1 cellular context compared by ENCODE assay signal in the genomic region with DNA sequence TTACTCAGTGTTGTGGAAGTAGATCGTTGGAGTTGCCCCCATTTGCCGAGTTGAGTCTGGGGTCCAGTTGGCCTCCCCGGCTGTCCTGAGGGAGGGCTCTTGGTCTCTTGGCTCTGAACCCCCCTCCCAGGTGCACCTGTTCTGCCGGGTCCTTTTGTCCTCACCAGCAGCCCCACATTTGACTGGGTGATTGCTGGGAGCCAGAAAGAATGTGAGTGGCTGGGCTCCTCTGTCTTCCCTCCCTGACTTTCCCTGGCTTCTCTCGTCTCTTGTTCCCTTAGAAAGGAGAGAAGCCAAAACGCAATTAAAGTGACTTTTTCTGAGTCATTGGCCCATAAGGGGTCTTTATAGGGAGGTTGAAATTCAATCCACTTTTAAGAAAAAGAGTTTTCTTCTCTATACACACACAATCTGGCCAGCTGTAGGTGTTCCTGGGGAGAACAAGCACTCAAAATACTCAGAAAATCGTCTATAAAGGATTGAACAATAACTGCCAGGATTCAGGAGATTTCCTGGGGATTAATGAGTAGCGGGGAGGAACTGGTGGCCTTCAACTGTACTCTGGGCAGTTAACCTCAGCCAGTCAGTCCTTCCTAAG.
TF ChIP-seq lines count a peak whose summit lies in the region.

No MANE protein-coding gene starts in this region.

TF ChIP-seq in GM23338, 12 proteins besides CTCF, POLR2A, EP300 and RAD21 (continued from another document):
- TF ChIP-seq, protein P1, sequence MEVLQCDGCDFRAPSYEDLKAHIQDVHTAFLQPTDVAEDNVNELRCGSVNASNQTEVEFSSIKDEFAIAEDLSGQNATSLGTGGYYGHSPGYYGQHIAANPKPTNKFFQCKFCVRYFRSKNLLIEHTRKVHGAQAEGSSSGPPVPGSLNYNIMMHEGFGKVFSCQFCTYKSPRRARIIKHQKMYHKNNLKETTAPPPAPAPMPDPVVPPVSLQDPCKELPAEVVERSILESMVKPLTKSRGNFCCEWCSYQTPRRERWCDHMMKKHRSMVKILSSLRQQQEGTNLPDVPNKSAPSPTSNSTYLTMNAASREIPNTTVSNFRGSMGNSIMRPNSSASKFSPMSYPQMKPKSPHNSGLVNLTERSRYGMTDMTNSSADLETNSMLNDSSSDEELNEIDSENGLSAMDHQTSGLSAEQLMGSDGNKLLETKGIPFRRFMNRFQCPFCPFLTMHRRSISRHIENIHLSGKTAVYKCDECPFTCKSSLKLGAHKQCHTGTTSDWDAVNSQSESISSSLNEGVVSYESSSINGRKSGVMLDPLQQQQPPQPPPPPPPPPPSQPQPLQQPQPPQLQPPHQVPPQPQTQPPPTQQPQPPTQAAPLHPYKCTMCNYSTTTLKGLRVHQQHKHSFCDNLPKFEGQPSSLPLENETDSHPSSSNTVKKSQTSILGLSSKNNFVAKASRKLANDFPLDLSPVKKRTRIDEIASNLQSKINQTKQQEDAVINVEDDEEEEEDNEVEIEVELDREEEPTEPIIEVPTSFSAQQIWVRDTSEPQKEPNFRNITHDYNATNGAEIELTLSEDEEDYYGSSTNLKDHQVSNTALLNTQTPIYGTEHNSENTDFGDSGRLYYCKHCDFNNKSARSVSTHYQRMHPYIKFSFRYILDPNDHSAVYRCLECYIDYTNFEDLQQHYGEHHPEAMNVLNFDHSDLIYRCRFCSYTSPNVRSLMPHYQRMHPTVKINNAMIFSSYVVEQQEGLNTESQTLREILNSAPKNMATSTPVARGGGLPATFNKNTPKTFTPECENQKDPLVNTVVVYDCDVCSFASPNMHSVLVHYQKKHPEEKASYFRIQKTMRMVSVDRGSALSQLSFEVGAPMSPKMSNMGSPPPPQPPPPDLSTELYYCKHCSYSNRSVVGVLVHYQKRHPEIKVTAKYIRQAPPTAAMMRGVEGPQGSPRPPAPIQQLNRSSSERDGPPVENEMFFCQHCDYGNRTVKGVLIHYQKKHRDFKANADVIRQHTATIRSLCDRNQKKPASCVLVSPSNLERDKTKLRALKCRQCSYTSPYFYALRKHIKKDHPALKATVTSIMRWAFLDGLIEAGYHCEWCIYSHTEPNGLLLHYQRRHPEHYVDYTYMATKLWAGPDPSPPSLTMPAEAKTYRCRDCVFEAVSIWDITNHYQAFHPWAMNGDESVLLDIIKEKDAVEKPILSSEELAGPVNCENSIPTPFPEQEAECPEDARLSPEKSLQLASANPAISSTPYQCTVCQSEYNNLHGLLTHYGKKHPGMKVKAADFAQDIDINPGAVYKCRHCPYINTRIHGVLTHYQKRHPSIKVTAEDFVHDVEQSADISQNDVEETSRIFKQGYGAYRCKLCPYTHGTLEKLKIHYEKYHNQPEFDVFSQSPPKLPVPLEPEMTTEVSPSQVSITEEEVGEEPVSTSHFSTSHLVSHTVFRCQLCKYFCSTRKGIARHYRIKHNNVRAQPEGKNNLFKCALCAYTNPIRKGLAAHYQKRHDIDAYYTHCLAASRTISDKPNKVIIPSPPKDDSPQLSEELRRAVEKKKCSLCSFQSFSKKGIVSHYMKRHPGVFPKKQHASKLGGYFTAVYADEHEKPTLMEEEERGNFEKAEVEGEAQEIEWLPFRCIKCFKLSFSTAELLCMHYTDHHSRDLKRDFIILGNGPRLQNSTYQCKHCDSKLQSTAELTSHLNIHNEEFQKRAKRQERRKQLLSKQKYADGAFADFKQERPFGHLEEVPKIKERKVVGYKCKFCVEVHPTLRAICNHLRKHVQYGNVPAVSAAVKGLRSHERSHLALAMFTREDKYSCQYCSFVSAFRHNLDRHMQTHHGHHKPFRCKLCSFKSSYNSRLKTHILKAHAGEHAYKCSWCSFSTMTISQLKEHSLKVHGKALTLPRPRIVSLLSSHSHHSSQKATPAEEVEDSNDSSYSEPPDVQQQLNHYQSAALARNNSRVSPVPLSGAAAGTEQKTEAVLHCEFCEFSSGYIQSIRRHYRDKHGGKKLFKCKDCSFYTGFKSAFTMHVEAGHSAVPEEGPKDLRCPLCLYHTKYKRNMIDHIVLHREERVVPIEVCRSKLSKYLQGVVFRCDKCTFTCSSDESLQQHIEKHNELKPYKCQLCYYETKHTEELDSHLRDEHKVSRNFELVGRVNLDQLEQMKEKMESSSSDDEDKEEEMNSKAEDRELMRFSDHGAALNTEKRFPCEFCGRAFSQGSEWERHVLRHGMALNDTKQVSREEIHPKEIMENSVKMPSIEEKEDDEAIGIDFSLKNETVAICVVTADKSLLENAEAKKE (CRISPR knock-in tag; IDR thresholded peaks at IDR 0.05) = no peak
- TF ChIP-seq CREB1 (CRISPR knock-in tag; IDR thresholded peaks at IDR 0.05; ENCODE audit: low read depth) = no peak
- no peak for TF ChIP-seq STAT1 (IDR thresholded peaks at IDR 0.05; ENCODE audit: unreplicated experiment)
- TF ChIP-seq, protein P2, sequence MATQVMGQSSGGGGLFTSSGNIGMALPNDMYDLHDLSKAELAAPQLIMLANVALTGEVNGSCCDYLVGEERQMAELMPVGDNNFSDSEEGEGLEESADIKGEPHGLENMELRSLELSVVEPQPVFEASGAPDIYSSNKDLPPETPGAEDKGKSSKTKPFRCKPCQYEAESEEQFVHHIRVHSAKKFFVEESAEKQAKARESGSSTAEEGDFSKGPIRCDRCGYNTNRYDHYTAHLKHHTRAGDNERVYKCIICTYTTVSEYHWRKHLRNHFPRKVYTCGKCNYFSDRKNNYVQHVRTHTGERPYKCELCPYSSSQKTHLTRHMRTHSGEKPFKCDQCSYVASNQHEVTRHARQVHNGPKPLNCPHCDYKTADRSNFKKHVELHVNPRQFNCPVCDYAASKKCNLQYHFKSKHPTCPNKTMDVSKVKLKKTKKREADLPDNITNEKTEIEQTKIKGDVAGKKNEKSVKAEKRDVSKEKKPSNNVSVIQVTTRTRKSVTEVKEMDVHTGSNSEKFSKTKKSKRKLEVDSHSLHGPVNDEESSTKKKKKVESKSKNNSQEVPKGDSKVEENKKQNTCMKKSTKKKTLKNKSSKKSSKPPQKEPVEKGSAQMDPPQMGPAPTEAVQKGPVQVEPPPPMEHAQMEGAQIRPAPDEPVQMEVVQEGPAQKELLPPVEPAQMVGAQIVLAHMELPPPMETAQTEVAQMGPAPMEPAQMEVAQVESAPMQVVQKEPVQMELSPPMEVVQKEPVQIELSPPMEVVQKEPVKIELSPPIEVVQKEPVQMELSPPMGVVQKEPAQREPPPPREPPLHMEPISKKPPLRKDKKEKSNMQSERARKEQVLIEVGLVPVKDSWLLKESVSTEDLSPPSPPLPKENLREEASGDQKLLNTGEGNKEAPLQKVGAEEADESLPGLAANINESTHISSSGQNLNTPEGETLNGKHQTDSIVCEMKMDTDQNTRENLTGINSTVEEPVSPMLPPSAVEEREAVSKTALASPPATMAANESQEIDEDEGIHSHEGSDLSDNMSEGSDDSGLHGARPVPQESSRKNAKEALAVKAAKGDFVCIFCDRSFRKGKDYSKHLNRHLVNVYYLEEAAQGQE (IDR thresholded peaks at IDR 0.05; ENCODE audit: unreplicated experiment) = no peak
- no peak for TF ChIP-seq EZH2phosphoT487 (IDR thresholded peaks at IDR 0.05; ENCODE audit: unreplicated experiment)
- TF ChIP-seq POLR2AphosphoS5 (IDR thresholded peaks at IDR 0.05; ENCODE audit: low read depth) = no peak
- no peak for TF ChIP-seq ZNF114 (CRISPR knock-in tag; IDR thresholded peaks at IDR 0.05)
- TF ChIP-seq JUNB (IDR thresholded peaks at IDR 0.05; ENCODE audit: unreplicated experiment) = no peak
- no peak for TF ChIP-seq EZH2 (IDR thresholded peaks at IDR 0.05; ENCODE audit: low read depth, unreplicated experiment)
- no peak for TF ChIP-seq NANOG (IDR thresholded peaks at IDR 0.05; ENCODE audit: borderline replicate concordance)
